Comparison of ENCODE assay signal across 9 cellular contexts in the genomic region with DNA sequence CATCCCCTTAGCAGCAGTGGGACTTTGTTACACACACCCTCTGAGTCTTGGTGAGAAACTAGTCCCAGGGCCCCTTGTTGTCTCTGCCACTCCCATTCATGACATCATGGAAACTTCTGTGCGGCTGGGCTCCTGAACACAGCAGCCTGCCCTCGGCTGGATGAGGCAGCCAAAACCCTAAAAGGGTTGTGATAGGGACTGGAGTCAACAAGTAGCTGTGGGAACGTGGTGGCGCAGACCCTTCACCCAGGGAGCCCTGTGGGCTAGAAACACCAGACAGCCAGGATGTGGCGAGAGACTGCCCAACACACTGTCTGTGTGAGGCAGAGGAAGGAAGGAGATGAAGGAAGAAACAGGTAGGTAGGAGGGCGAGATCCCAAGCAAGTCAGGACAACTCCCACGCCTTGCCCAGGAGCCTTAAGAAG. TPM values are rescaled to one million over a fixed set of nuclear protein-coding genes. Genes with fewer than 3 reads are reported as not detected.
DNase-seq lines count a peak whose midpoint lies in the region; ATAC-seq, FAIRE-seq and TF ChIP-seq lines count a peak whose summit lies in the region.
"Had no signal": no experiment of that assay in that cellular context is flagged by ENCODE, and none has a peak within 500 bp of the region (broad histone marks: within the 10 kb centered on the region; RNA-seq: fewer than 3 reads in every experiment).

No MANE protein-coding gene starts in this region.

- no peak for FAIRE-seq in pancreas (lab: Jason Lieb, UNC)

- H3K27ac ChIP-seq in CD4-positive, alpha-beta T cell (ENCODE audit: low read depth, low read length), result peak overlapping the region; percentile 90
- H3K27ac ChIP-seq in RWPE2 (ENCODE audit: poor library complexity, severe bottlenecking) (no peak overlapping the region), pancreas (no peak overlapping the region)

- CTCF ChIA-PET in CD4-positive, alpha-beta T cell (lab: Charles Lee), result interaction anchor here (1.0 to 2.5 kb wide), 7 partner anchors 9 to 122 kb away, joined by 3 to 13 read pairs (median 5); partner anchors contain the start of genes CD3E and MPZL2

- H3K36me3 Mint-ChIP-seq in CD4-positive, alpha-beta T cell (ENCODE audit: low read depth), result peaks cover 60% of the 10 kb centered on the region

- intact Hi-C loops in CD4-positive, alpha-beta T cell (cut with DNase I, micrococcal nuclease), result no loop called here
- intact Hi-C loops in pancreas (cut with DNase I), result no loop called here

- DNase-seq in CD4-positive, alpha-beta T cell, result peak; percentile 61 to 95 (median 84)
- no peak for DNase-seq in RWPE2 (ENCODE audit: low spot score)
- peak; percentile 41 to 66 (median 60) for DNase-seq in activated naive CD4-positive, alpha-beta T cell (lab: John Stamatoyannopoulos, UW)
- DNase-seq in pancreas, result no peak
- DNase-seq in NCI-H2107 treated with DMSO at 0.1 percent for 48 hours (lab: John Stamatoyannopoulos, UW; ENCODE audit: unreplicated experiment), result no peak
- no peak for DNase-seq in NCI-H146 treated with DMSO at 0.1 percent for 48 hours (lab: John Stamatoyannopoulos, UW; ENCODE audit: unreplicated experiment)
- no peak for DNase-seq in midbrain (lab: John Stamatoyannopoulos, UW)

- H3K36me3 ChIP-seq in RWPE2 (ENCODE audit: low read depth) (no peaks in the 10 kb centered on the region), pancreas (no peaks in the 10 kb centered on the region)

- H3K27me3 Mint-ChIP-seq in CD4-positive, alpha-beta T cell, result no peaks in the 10 kb centered on the region

- no peaks in the 10 kb centered on the region for H3K9me3 Mint-ChIP-seq in CD4-positive, alpha-beta T cell

- no peaks in the 10 kb centered on the region for H3K27me3 ChIP-seq in CD4-positive, alpha-beta T cell (ENCODE audit: control insufficient read depth, insufficient read depth, low read length)
- no peaks in the 10 kb centered on the region for H3K27me3 ChIP-seq in RWPE2 (ENCODE audit: insufficient read depth, poor library complexity, severe bottlenecking)
- H3K27me3 ChIP-seq in pancreas, result no peaks in the 10 kb centered on the region

- H3K4me3 ChIP-seq in RWPE2 (ENCODE audit: severe bottlenecking) (no peak overlapping the region), pancreas (no peak overlapping the region)

- H3K4me1 Mint-ChIP-seq in CD4-positive, alpha-beta T cell (ENCODE audit: low read depth), result peaks cover 70% of the 10 kb centered on the region

- peak; percentile 66 for ATAC-seq in CD4-positive, alpha-beta T cell (ENCODE audit: poor library complexity)
- ATAC-seq in RWPE2 (ENCODE audit: low read depth), result peak; percentile 19; the same call in 1 of the 3 replicates
- peak in 3 of 4 donors; percentile 21 to 44 (median 38) for ATAC-seq in pancreas
- ATAC-seq in GM18520 (IDR thresholded peaks at IDR 0.05; ENCODE audit: unreplicated experiment), result no peak
- ATAC-seq: Panc1 had no signal

- WGBS in pancreas, 2 donors, result 60% methylated on average over 7 of the region's 7 CpGs

- no peaks in the 10 kb centered on the region for H3K9me3 ChIP-seq in CD4-positive, alpha-beta T cell (ENCODE audit: control insufficient read depth, low read length)
- H3K9me3 ChIP-seq in RWPE2 (ENCODE audit: severe bottlenecking), result no peaks in the 10 kb centered on the region
- no peaks in the 10 kb centered on the region for H3K9me3 ChIP-seq in pancreas

- H3K4me1 ChIP-seq in RWPE2 (ENCODE audit: insufficient read depth, poor library complexity, severe bottlenecking) (no peaks in the 10 kb centered on the region), pancreas (no peaks in the 10 kb centered on the region)

- no peak for TF ChIP-seq CTCF in CD4-positive, alpha-beta T cell (IDR thresholded peaks at IDR 0.05)
- no peak for TF ChIP-seq CTCF in RWPE2 (IDR thresholded peaks at IDR 0.05; ENCODE audit: poor library complexity, severe bottlenecking)
- TF ChIP-seq CTCF in pancreas (IDR thresholded peaks at IDR 0.05), result no peak

- H3K4me3 Mint-ChIP-seq in CD4-positive, alpha-beta T cell, result peak overlapping the region; percentile 97

- peak overlapping the region; percentile 98 for H3K27ac Mint-ChIP-seq in CD4-positive, alpha-beta T cell

- POLR2A ChIA-PET in CD4-positive, alpha-beta T cell (lab: Charles Lee), result interaction anchor here (0.6 to 2.9 kb wide), 7 partner anchors 9 to 112 kb away, joined by 3 to 12 read pairs (median 3); partner anchors contain the start of gene UBE4A

RNA-seq across cellular contexts. Expression of gene CD3D, which starts 3.9 kb away (rescaled TPM):
- total RNA-seq in CD4-positive, alpha-beta T cell, result 100 to 1,000 TPM; 265 to 274 TPM
- total RNA-seq in pancreas, result 1 to 10 TPM in 2 of 6 donors, under 1 TPM in 4; 0.23 to 2.4 (median 0.82) TPM
- polyA plus RNA-seq in pancreas, result under 1 TPM; 0.14 to 0.80 TPM

RNA-seq across cellular contexts. Expression of gene CD3G, which starts 5.5 kb away (rescaled TPM):
- 100 to 1,000 TPM; 102 to 109 TPM for total RNA-seq in CD4-positive, alpha-beta T cell
- total RNA-seq in pancreas, result under 1 TPM; 0.08 to 0.92 (median 0.52) TPM
- under 1 TPM in 1 of 2 donors, not detected in 1; 0.04 TPM for polyA plus RNA-seq in pancreas

RNA-seq across cellular contexts. Expression of gene UBE4A, which starts 20.8 kb away (rescaled TPM):
- total RNA-seq in CD4-positive, alpha-beta T cell, result 10 to 100 TPM; 40.1 to 43.0 TPM
- total RNA-seq in pancreas, result 10 to 100 TPM; 20.0 to 28.9 (median 21.8) TPM
- 10 to 100 TPM; 14.2 to 17.9 TPM for polyA plus RNA-seq in pancreas

RNA-seq across cellular contexts. Expression of gene CD3E, which starts 34.1 kb away (rescaled TPM):
- 100 to 1,000 TPM; 483 to 515 TPM for total RNA-seq in CD4-positive, alpha-beta T cell
- 1 to 10 TPM in 4 of 6 donors, under 1 TPM in 2; 0.23 to 2.1 (median 1.5) TPM for total RNA-seq in pancreas
- polyA plus RNA-seq in pancreas, result under 1 TPM; 0.23 to 0.73 TPM

Comparison
In these comparisons a context has a peak if more than half of its experiments do, and no peak if none do; other contexts are left out.
1. DNase-seq: peak in CD4-positive, alpha-beta T cell (10 of 10) and activated naive CD4-positive, alpha-beta T cell (4 of 4); none in RWPE2 (single experiment), pancreas (0 of 6), NCI-H2107 treated with DMSO at 0.1 percent for 48 hours (single experiment), NCI-H146 treated with DMSO at 0.1 percent for 48 hours (single experiment) and midbrain (single experiment).
2. RNA of gene CD3D, which starts 3.9 kb away (total RNA-seq): 265 to 274 TPM in CD4-positive, alpha-beta T cell; 0.23 to 2.4 TPM in pancreas; every median in the first group is over 10 times any median in the second.
3. RNA of gene CD3G, which starts 5.5 kb away (total RNA-seq): 102 to 109 TPM in CD4-positive, alpha-beta T cell; 0.08 to 0.92 TPM in pancreas; every median in the first group is over 10 times any median in the second.